In the genomic region with DNA sequence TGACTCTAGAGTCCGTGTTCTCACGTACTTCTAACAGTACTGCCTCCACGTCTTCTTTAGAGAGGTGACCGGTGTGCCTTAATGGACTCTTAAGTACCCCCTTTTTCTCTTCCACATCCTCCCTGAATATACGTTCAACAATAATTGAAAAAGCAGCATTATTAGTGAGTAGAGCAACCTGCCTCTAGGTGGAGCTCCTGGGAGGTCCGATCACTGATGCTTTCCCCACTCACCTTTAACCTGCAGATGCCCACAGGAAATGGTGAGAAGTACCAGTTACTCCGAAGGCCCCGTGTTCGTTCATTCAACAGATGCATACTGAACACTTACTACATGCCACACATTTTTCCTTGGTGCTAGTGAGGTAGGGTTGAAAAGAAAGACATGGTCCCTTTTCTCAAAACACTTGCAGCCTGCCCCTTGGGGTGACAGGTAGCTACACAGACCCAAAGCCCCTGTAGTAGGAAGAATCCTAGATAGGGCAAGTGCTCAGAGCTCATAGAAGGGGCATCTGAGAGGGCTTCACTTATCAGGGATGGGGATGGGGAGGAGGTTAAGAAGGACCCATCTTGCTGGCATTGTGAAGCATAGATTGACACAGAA, we compare ENCODE assay signal across 11 cellular contexts.
DNase-seq lines count a peak whose midpoint lies in the region; ATAC-seq, FAIRE-seq and TF ChIP-seq lines count a peak whose summit lies in the region.
"Had no signal": no experiment of that assay in that cellular context is flagged by ENCODE, and none has a peak within 500 bp of the region (broad histone marks: within the 10 kb centered on the region; RNA-seq: fewer than 3 reads in every experiment).

No MANE protein-coding gene starts in this region.

- no peak overlapping the region for H2AFZ ChIP-seq in SK-N-SH (ENCODE audit: low read depth)

- WGBS in SK-N-SH (ENCODE audit: low lambda C conversion rate): 37% methylated on average over 9 of the region's 9 CpGs

- H3K9me2 ChIP-seq in SK-N-SH: no peaks in the 10 kb centered on the region

- H3F3A ChIP-seq in SK-N-SH (replicated peaks; ENCODE audit: insufficient read depth): no peaks in the 10 kb centered on the region

- ATAC-seq in HG03039 (IDR thresholded peaks at IDR 0.05; ENCODE audit: unreplicated experiment): no peak

- no TSS peak for BruUV-seq in Caco-2 (replicated peaks; lab: Mats Ljungman, UMichigan)

- CTCF ChIA-PET in SK-N-SH (lab: Yijun Ruan, JAX) (interaction anchor here (0.6 to 3.2 kb wide), 15 partner anchors 9 to 345 kb away, joined by 3 to 14 read pairs (median 3); partner anchors contain the start of gene EI24), Caco-2 (lab: Charles Lee) (no interaction called here)

- H3K9me3 ChIP-seq in SK-N-SH (no peaks in the 10 kb centered on the region), Caco-2 (no peaks in the 10 kb centered on the region)
- H3K9me3 ChIP-seq: vagina had no signal

- H3K4me3 ChIP-seq in SK-N-SH (ENCODE audit: low read depth in 2 of 2, low read length in 1 of 2): no peak overlapping the region
- no peak overlapping the region for H3K4me3 ChIP-seq in Caco-2 (ENCODE audit: low read depth, low read length)
- H3K4me3 ChIP-seq: vagina had no signal

- intact Hi-C loops in CD14-positive monocyte (cut with micrococcal nuclease): no loop called here
- intact Hi-C loops in Caco-2 (cut with micrococcal nuclease; ENCODE audit: unreplicated experiment): no loop called here

- no peak for TF ChIP-seq EP300 in SK-N-SH (IDR thresholded peaks at IDR 0.05; ENCODE audit: borderline replicate concordance in 1 of 2, low read depth in 1 of 2, low read length in 1 of 2)

- H3K27ac Mint-ChIP-seq in CD14-positive monocyte (no peak overlapping the region), Caco-2 (ENCODE audit: unreplicated experiment) (no peak overlapping the region)

- TF ChIP-seq CTCF in CD14-positive monocyte (IDR thresholded peaks at IDR 0.05) (peak; percentile 10), SK-N-SH (IDR thresholded peaks at IDR 0.05) (peak; percentile 44), Caco-2 (IDR thresholded peaks at IDR 0.05; ENCODE audit: insufficient read depth in 1 of 2, low read depth in 1 of 2, low read length in 1 of 2, severe bottlenecking in 1 of 2, unreplicated experiment in 1 of 2) (no peak)

- H3K4me2 ChIP-seq in SK-N-SH: no peak overlapping the region

- H3K27me3 Mint-ChIP-seq in CD14-positive monocyte (ENCODE audit: low read depth in 3 of 3) (peaks cover 10 to 17% (median 14%) of the 10 kb centered on the region in 3 donors), Caco-2 (ENCODE audit: insufficient read depth, unreplicated experiment) (peaks cover 26% of the 10 kb centered on the region)

- H3K27me3 ChIP-seq in SK-N-SH (ENCODE audit: insufficient read depth) (peaks cover 14% of the 10 kb centered on the region; the same call in 1 of the 2 replicates), Caco-2 (replicated peaks; ENCODE audit: control insufficient read depth, insufficient read depth, low read length) (peaks cover 7% of the 10 kb centered on the region)
- H3K27me3 ChIP-seq: vagina had no signal

- H3K4me1 Mint-ChIP-seq in CD14-positive monocyte (no peaks in the 10 kb centered on the region), Caco-2 (ENCODE audit: low read depth, unreplicated experiment) (no peaks in the 10 kb centered on the region)

- POLR2A ChIA-PET in SK-N-SH (lab: Yijun Ruan, JAX) (no interaction called here), Caco-2 (lab: Charles Lee) (no interaction called here)

- H3K9me3 Mint-ChIP-seq in CD14-positive monocyte: no peaks in the 10 kb centered on the region
- no peaks in the 10 kb centered on the region for H3K9me3 Mint-ChIP-seq in Caco-2 (ENCODE audit: unreplicated experiment)

- no peak for DNase-seq in CD14-positive monocyte (ENCODE audit: low spot score)
- peak; percentile 20 for DNase-seq in GM18507 (ENCODE audit: extremely low spot score, insufficient read length, low read depth)
- no peak for DNase-seq in SK-N-SH
- DNase-seq in iPS-NIHi7 (ENCODE audit: extremely low spot score): peak; percentile 55
- no peak for DNase-seq in Caco-2
- DNase-seq in ureter (ENCODE audit: low spot score): no peak
- no peak for DNase-seq in NCI-H345 (lab: John Stamatoyannopoulos, UW)
- DNase-seq: activated naive CD4-positive, alpha-beta T cell; SIG-M5 had no signal

- TF ChIP-seq RAD21 in SK-N-SH (IDR thresholded peaks at IDR 0.05; ENCODE audit: low read length): peak; percentile 25; the same call in 1 of the 2 replicates

- FAIRE-seq in GM18507 (lab: Jason Lieb, UNC): peak; percentile 79

- H4K20me1 ChIP-seq in SK-N-SH (ENCODE audit: insufficient read depth): no peaks in the 10 kb centered on the region

- H3K36me3 ChIP-seq in SK-N-SH (replicated peaks in 1 of 2; ENCODE audit: control insufficient read depth in 1 of 2, insufficient read depth in 2 of 2, low read length in 1 of 2): no peaks in the 10 kb centered on the region
- H3K36me3 ChIP-seq in Caco-2 (ENCODE audit: control insufficient read depth, insufficient read depth, low read length): no peaks in the 10 kb centered on the region
- H3K36me3 ChIP-seq: vagina had no signal

- no peak overlapping the region for H3K9ac ChIP-seq in SK-N-SH

- H3K36me3 Mint-ChIP-seq in CD14-positive monocyte (no peaks in the 10 kb centered on the region), Caco-2 (ENCODE audit: insufficient read depth, unreplicated experiment) (no peaks in the 10 kb centered on the region)

- H3K4me1 ChIP-seq in SK-N-SH (ENCODE audit: control insufficient read depth in 1 of 2, insufficient read depth in 2 of 2, low read depth in 1 of 2, low read length in 1 of 2) (no peaks in the 10 kb centered on the region), Caco-2 (no peaks in the 10 kb centered on the region)
- H3K4me1 ChIP-seq: vagina had no signal

- H3K79me2 ChIP-seq in SK-N-SH (ENCODE audit: insufficient read depth): no peaks in the 10 kb centered on the region

- no peak overlapping the region for H3K27ac ChIP-seq in SK-N-SH (ENCODE audit: low read depth in 2 of 2, low read length in 1 of 2)
- H3K27ac ChIP-seq: vagina had no signal

- no peak overlapping the region for H3K4me3 Mint-ChIP-seq in CD14-positive monocyte
- H3K4me3 Mint-ChIP-seq in Caco-2 (ENCODE audit: unreplicated experiment): no peak overlapping the region

TF ChIP-seq in SK-N-SH, 30 proteins besides CTCF, POLR2A, EP300 and RAD21:
- TF ChIP-seq POLR2AphosphoS5 (IDR thresholded peaks at IDR 0.05; ENCODE audit: low read depth, low read length): no peak
- peak; percentile 15; the same call in 1 of the 2 replicates for TF ChIP-seq SMC3 (IDR thresholded peaks at IDR 0.05; ENCODE audit: low read depth, low read length)
- TF ChIP-seq NRF1 (IDR thresholded peaks at IDR 0.05; ENCODE audit: low read depth, low read length): no peak

Comparison
In these comparisons a context has a peak if more than half of its experiments do, and no peak if none do; other contexts are left out.
1. DNase-seq: peak in GM18507 (single experiment) and iPS-NIHi7 (single experiment); none in CD14-positive monocyte (single experiment), SK-N-SH (single experiment), Caco-2 (0 of 2), ureter (single experiment) and NCI-H345 (single experiment).
2. CTCF ChIP-seq: peak in CD14-positive monocyte (single experiment) and SK-N-SH (single experiment); none in Caco-2 (0 of 2).